In genomic region chr14:67816326-67817009, GRCh38 we compare ENCODE assay signal across 8 cellular contexts.
A peak's percentile ranks its signal among the peaks of the same experiment; 100 is the strongest.
DNase-seq lines count a peak whose midpoint lies in the region; ATAC-seq and TF ChIP-seq lines count a peak whose summit lies in the region.

ZFYVE26 (minus strand) TSS chr14:67816590; CDS start chr14:67815963, 627 bp downstream.

- no peaks in the 10 kb centered on the region for H3K9me3 ChIP-seq in OCI-LY3 (ENCODE audit: insufficient read depth, low read length)

- H3K4me1 ChIP-seq in OCI-LY3 (ENCODE audit: low read length), result peaks cover 60% of the 10 kb centered on the region

- peak; percentile 85 for ATAC-seq in GM21515 (IDR thresholded peaks at IDR 0.05; ENCODE audit: unreplicated experiment)

- peak; percentile 92 for DNase-seq in D341Med (ENCODE audit: low spot score)
- DNase-seq in HuH-7 (ENCODE audit: low spot score), result peak; percentile 90
- DNase-seq in activated CD8-positive, alpha-beta memory T cell treated with anti-CD3 and anti-CD28 coated beads, Interleukin-2, amount 50 U/mL, for 48 hours, result peak; percentile 87
- peak; percentile 77 for DNase-seq in epidermal melanocyte (ENCODE audit: insufficient read length, low spot score)
- DNase-seq in middle frontal gyrus (ENCODE audit: extremely low spot score, low spot score), result peak; percentile 95
- DNase-seq in stimulated activated CD8-positive, alpha-beta memory T cell treated with anti-CD3 and anti-CD28 coated beads, Interleukin-2, amount 100 ng/mL, for 48 hours (ENCODE audit: low read depth in 2 of 2), result peak; percentile 78

- H2AFZ ChIP-seq in OCI-LY3 (ENCODE audit: low read depth, low read length), result peak within 1 kb of the TSS; percentile 39

- H3K27ac ChIP-seq in OCI-LY3 (ENCODE audit: low read length), result peak within 1 kb of the TSS; percentile 96

- H3K79me2 ChIP-seq in OCI-LY3 (ENCODE audit: low read length), result peaks cover 49% of the 10 kb centered on the region

- H3K4me3 ChIP-seq in OCI-LY3 (ENCODE audit: low read length), result peak within 1 kb of the TSS; percentile 88

- peaks cover 4% of the 10 kb centered on the region for H3K36me3 ChIP-seq in OCI-LY3 (replicated peaks; ENCODE audit: low read depth, low read length)

- no peaks in the 10 kb centered on the region for H4K20me1 ChIP-seq in OCI-LY3 (ENCODE audit: insufficient read depth, low read length)

- no peaks in the 10 kb centered on the region for H3K27me3 ChIP-seq in OCI-LY3 (ENCODE audit: low read depth, low read length)

- peak within 1 kb of the TSS; percentile 93 for H3K4me2 ChIP-seq in OCI-LY3 (ENCODE audit: low read length)

- no peak for TF ChIP-seq CTCF in OCI-LY3 (IDR thresholded peaks at IDR 0.05; ENCODE audit: low read depth, low read length)

- H3K9ac ChIP-seq in OCI-LY3 (ENCODE audit: low read length), result peak within 1 kb of the TSS; percentile 84

Comparison
In these comparisons a context has a peak if more than half of its experiments do, and no peak if none do; other contexts are left out.
1. Peak in every context shown above with its lines: DNase-seq, ATAC-seq, H3K4me3 ChIP-seq and H3K27ac ChIP-seq.